Comparison of ENCODE assay signal across 19 cellular contexts in the genomic region with DNA sequence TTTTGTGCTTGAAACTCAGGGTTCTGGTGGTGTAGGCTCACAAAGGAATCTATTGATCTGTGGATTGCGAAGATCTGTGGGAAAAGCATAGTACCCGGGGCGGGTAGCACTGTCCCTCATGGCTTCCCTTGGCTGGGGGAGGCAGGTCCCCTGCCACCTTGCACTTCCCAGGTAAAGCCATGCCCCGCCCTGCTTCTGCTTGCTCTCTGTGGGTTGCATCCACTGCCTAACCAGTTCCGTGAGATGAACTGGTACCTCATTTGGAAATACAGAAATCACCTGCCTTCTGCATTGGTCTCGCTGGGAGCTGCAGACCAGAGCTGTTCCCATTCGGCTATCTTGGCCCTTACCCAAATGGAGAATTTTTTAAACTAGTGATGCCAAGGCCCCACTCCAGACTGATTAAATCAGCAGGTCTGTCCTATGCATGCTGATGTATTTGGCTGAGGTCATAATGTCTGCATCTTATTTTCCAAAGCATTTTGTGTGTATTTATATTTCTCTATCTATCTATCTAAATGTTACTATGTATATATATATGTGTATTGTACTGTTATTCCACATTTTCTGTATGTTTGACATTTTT.
"Had no signal": no experiment of that assay in that cellular context is flagged by ENCODE, and none has a peak within 500 bp of the region (broad histone marks: within the 10 kb centered on the region; RNA-seq: fewer than 3 reads in every experiment).

No MANE protein-coding gene starts in this region.

- DNase-seq: IMR-90, Karpas-422, KG1, MG63, NCI-H1092 treated with DMSO at 0.1 percent for 48 hours, NCI-H1436, NCI-H187, NCI-H2029, NCI-H2171 treated with DMSO at 0.1 percent for 48 hours, NCI-H345, NCI-H446 treated with DMSO at 0.1 percent for 48 hours, NCI-H82, Peyer's patch, SIG-M5, T-helper 1 cell had no signal

- H3K4me3 ChIP-seq: MG63, Peyer's patch, SJSA1, SK-N-MC had no signal

- H3K27ac ChIP-seq: Peyer's patch, SJSA1, SK-N-MC had no signal

- H3K4me1 ChIP-seq: Peyer's patch, SJSA1 had no signal

- H3K27me3 ChIP-seq: MG63, Peyer's patch, SJSA1 had no signal

- H3K36me3 ChIP-seq: MG63, Peyer's patch, SJSA1 had no signal

- H3K9me3 ChIP-seq: Peyer's patch, SJSA1 had no signal

- ATAC-seq: HepG2, Right ventricle myocardium inferior had no signal
